Comparison of ENCODE assay signal across 28 cellular contexts in the genomic region with DNA sequence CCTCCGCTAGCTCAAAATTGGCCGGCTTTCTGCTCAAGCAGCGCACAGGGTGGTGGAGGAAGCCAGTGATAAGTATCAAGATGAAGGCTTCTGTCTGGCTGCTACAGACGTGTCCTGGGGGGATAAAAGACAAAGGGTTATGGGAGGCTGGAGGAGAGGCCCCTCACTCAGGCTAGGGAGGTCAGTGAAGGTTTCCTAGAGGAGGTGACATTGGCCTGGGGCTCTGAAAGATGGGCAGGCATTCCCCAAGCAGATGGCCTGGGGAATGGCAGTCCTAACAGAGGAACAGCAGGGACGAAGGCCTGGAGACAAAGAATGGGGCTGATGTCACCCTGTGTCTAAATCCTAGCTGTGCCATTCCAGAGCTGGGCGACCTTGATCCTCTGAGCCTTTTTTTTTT. TPM values are rescaled to one million over a fixed set of nuclear protein-coding genes. Genes with fewer than 3 reads are reported as not detected.
"Had no signal": no experiment of that assay in that cellular context is flagged by ENCODE, and none has a peak within 500 bp of the region (broad histone marks: within the 10 kb centered on the region; RNA-seq: fewer than 3 reads in every experiment).

No MANE protein-coding gene starts in this region.

- H3K27me3 Mint-ChIP-seq: activated CD4-positive, alpha-beta T cell treated with anti-CD3 and anti-CD28 coated beads, Interleukin-2, amount 10 ng/mL, durations not matched to agents 7 days and 5 days; naive B cell; stimulated activated naive CD8-positive, alpha-beta T cell treated with anti-CD3 and anti-CD28 coated beads, Interleukin-15, Interleukin-2, amounts not matched to agents 100 ng/mL and 50 ng/mL, for 24 hours had no signal

- H3K27ac Mint-ChIP-seq: activated CD4-positive, alpha-beta T cell treated with anti-CD3 and anti-CD28 coated beads, Interleukin-2, amount 10 ng/mL, durations not matched to agents 7 days and 5 days; activated CD8-positive, alpha-beta T cell treated with anti-CD3 and anti-CD28 coated beads, Interleukin-2, amount 10 ng/mL, durations not matched to agents 7 days and 5 days; activated naive CD8-positive, alpha-beta T cell; dendritic cell treated with granulocyte-macrophage colony-stimulating factor and Interleukin-4, amounts not matched to agents 40 ng/mL and 50 ng/mL, for 4 days; naive B cell; stimulated activated naive CD8-positive, alpha-beta T cell treated with anti-CD3 and anti-CD28 coated beads, Interleukin-15, Interleukin-2, amounts not matched to agents 100 ng/mL and 50 ng/mL, for 24 hours had no signal

- H3K27me3 ChIP-seq: adrenal gland, ascending aorta, brain microvascular endothelial cell, foreskin keratinocyte, hepatocyte, spleen, thyroid gland had no signal

- H3K36me3 ChIP-seq: adrenal gland, ascending aorta, brain microvascular endothelial cell had no signal

- H3K79me2 ChIP-seq: hepatocyte had no signal

- H3K36me3 Mint-ChIP-seq: activated naive CD8-positive, alpha-beta T cell had no signal

- H3K4me2 ChIP-seq: hepatocyte had no signal

- H3K4me1 ChIP-seq: adrenal gland, ascending aorta had no signal

- H3K4me1 Mint-ChIP-seq: activated CD4-positive, alpha-beta T cell treated with anti-CD3 and anti-CD28 coated beads, Interleukin-2, amount 10 ng/mL, durations not matched to agents 7 days and 5 days had no signal

- H3K4me3 ChIP-seq: adrenal gland, ascending aorta, hepatocyte, spleen, thyroid gland had no signal

- H2AFZ ChIP-seq: hepatocyte had no signal

- H3K9me3 ChIP-seq: adrenal gland, ascending aorta, spleen, thyroid gland had no signal

- H3K9me3 Mint-ChIP-seq: activated CD4-positive, alpha-beta T cell treated with anti-CD3 and anti-CD28 coated beads, Interleukin-2, amount 10 ng/mL, durations not matched to agents 7 days and 5 days; dendritic cell treated with granulocyte-macrophage colony-stimulating factor and Interleukin-4, amounts not matched to agents 40 ng/mL and 50 ng/mL, for 4 days; naive B cell; stimulated activated naive CD8-positive, alpha-beta T cell treated with anti-CD3 and anti-CD28 coated beads, Interleukin-15, Interleukin-2, amounts not matched to agents 100 ng/mL and 50 ng/mL, for 24 hours had no signal

- H3K4me3 Mint-ChIP-seq: activated CD4-positive, alpha-beta T cell treated with anti-CD3 and anti-CD28 coated beads, Interleukin-2, amount 10 ng/mL, durations not matched to agents 7 days and 5 days; activated CD8-positive, alpha-beta T cell treated with anti-CD3 and anti-CD28 coated beads, Interleukin-2, amount 10 ng/mL, durations not matched to agents 7 days and 5 days; activated naive CD8-positive, alpha-beta T cell; dendritic cell treated with granulocyte-macrophage colony-stimulating factor and Interleukin-4, amounts not matched to agents 40 ng/mL and 50 ng/mL, for 4 days; naive B cell; stimulated activated naive CD8-positive, alpha-beta T cell treated with anti-CD3 and anti-CD28 coated beads, Interleukin-15, Interleukin-2, amounts not matched to agents 100 ng/mL and 50 ng/mL, for 24 hours had no signal

- ATAC-seq: activated CD8-positive, alpha-beta T cell treated with anti-CD3 and anti-CD28 coated beads, Interleukin-2, amount 10 ng/mL, durations not matched to agents 7 days and 5 days; left ventricle myocardium superior had no signal

- DNase-seq: activated CD4-positive, alpha-beta T cell treated with anti-CD3 and anti-CD28 coated beads, Interleukin-2, amount 10 ng/mL, durations not matched to agents 7 days and 5 days; activated CD4-positive, CD25-positive, alpha-beta regulatory T cell treated with anti-CD3 and anti-CD28 coated beads, Interleukin-2, amount 50 U/mL, for 72 hours; activated CD8-positive, alpha-beta T cell treated with anti-CD3 and anti-CD28 coated beads, Interleukin-2, amount 10 ng/mL, durations not matched to agents 7 days and 5 days; activated naive CD4-positive, alpha-beta T cell; adrenal gland; brain microvascular endothelial cell; caudate nucleus; effector CD4-positive, alpha-beta T cell; left ventricle myocardium superior; naive B cell; spleen; stimulated activated CD4-positive, alpha-beta T cell treated with anti-CD3 and anti-CD28 coated beads, Interleukin-4, amount 100 ng/mL, for 4 hours; substantia nigra; thyroid gland had no signal

- H3K27ac ChIP-seq: adrenal gland, ascending aorta, brain microvascular endothelial cell, hepatocyte, thyroid gland, VCaP had no signal

RNA-seq across cellular contexts. Expression of gene OLFML2A, which starts 32.3 kb away (rescaled TPM):
- total RNA-seq: activated CD4-positive, alpha-beta T cell treated with anti-CD3 and anti-CD28 coated beads, Interleukin-2, amount 10 ng/mL, durations not matched to agents 7 days and 5 days; activated CD8-positive, alpha-beta T cell treated with anti-CD3 and anti-CD28 coated beads, Interleukin-2, amount 10 ng/mL, durations not matched to agents 7 days and 5 days; T-helper 2 cell treated with Interferon-gamma antibody and Interleukin-4, amounts not matched to agents 100 ng/mL and 5 ng/mL, for 36 hours had no signal

RNA-seq across cellular contexts. Expression of gene WDR38, which starts 44.0 kb away (rescaled TPM):
- total RNA-seq: activated CD4-positive, alpha-beta T cell treated with anti-CD3 and anti-CD28 coated beads, Interleukin-2, amount 10 ng/mL, durations not matched to agents 7 days and 5 days; activated CD8-positive, alpha-beta T cell treated with anti-CD3 and anti-CD28 coated beads, Interleukin-2, amount 10 ng/mL, durations not matched to agents 7 days and 5 days; adrenal gland; ascending aorta; foreskin keratinocyte; hepatocyte; left ventricle myocardium superior; mucosa of gallbladder; posterior vena cava; renal cortical epithelial cell; spleen; T-helper 2 cell treated with Interferon-gamma antibody and Interleukin-4, amounts not matched to agents 100 ng/mL and 5 ng/mL, for 36 hours; urinary bladder had no signal
- polyA plus RNA-seq: esophagus, foreskin keratinocyte, hepatocyte, neural cell, spleen, urinary bladder had no signal
